ENCODE assay signal across 19 cellular contexts in the genomic region with DNA sequence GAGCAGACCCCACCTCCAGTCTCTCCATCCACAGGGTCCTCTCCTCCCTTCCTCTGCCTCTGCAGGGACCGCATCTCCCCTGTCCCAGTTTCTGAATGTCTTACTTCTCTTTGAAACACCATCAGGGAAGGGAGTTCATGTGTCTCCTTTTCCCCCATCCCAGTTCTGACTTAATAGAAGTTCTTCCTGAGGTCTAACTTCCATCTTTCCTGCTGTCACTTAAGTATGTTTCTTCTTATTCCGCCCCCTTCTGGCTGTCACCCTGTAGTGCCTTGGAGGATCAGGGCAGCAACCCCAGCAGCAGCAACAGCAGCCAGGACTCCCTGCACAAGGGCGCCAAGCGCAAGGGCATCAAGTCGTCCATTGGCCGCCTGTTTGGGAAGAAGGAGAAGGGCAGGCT.
A peak's percentile ranks its signal among the peaks of the same experiment; 100 is the strongest.
DNase-seq lines count a peak whose midpoint lies in the region; ATAC-seq and TF ChIP-seq lines count a peak whose summit lies in the region.
"Had no signal": no experiment of that assay in that cellular context is flagged by ENCODE, and none has a peak within 500 bp of the region (broad histone marks: within the 10 kb centered on the region; RNA-seq: fewer than 3 reads in every experiment).

No MANE protein-coding gene starts in this region.

- DNase-seq in ELR (ENCODE audit: low read depth) (peak; percentile 18), HL-60 (ENCODE audit: low read depth in 1 of 2, low spot score in 1 of 2) (no peak), astrocyte of the spinal cord (ENCODE audit: low read depth, low spot score) (no peak), NCI-H1930 (lab: John Stamatoyannopoulos, UW) (no peak)
- DNase-seq in effector CD4-positive, alpha-beta T cell = no peak
- DNase-seq: activated CD4-positive, alpha-beta T cell treated with anti-CD3 and anti-CD28 coated beads for 48 hours; activated T-cell treated with anti-CD3 and anti-CD28 coated beads, Interleukin-2, amount 50 U/mL, for 1 hour; central memory CD4-positive, alpha-beta T cell; gastrocnemius medialis; NCI-H2029 treated with DMSO at 0.1 percent for 48 hours; NCI-H748 treated with DMSO at 0.1 percent for 48 hours; stimulated activated naive CD8-positive, alpha-beta T cell treated with anti-CD3 and anti-CD28 coated beads, Interleukin-15, Interleukin-2, amounts not matched to agents 100 U/mL and 50 U/mL, for 24 hours; T-helper 17 cell had no signal

- H3K4me1 Mint-ChIP-seq in nephron = peaks cover 67% of the 10 kb centered on the region

- H3K27ac ChIP-seq in HL-60 (replicated peaks) = peak overlapping the region; percentile 81
- H3K27ac ChIP-seq: gastrocnemius medialis, parathyroid adenoma, RWPE1, spleen had no signal

- H3K4me3 ChIP-seq in HL-60 (replicated peaks; ENCODE audit: insufficient read depth, low read length) (no peak overlapping the region), astrocyte of the spinal cord (ENCODE audit: low read depth, low read length) (no peak overlapping the region)
- H3K4me3 ChIP-seq: gastrocnemius medialis, spleen had no signal

- no peaks in the 10 kb centered on the region for H3K27me3 ChIP-seq in HL-60 (ENCODE audit: insufficient read depth, poor library complexity, severe bottlenecking)
- H3K27me3 ChIP-seq: gastrocnemius medialis had no signal

- TF ChIP-seq CTCF in HL-60 (IDR thresholded peaks at IDR 0.05; ENCODE audit: insufficient read depth, low read length) (no peak), astrocyte of the spinal cord (IDR thresholded peaks at IDR 0.05; ENCODE audit: low read depth, low read length) (peak; percentile 16), nephron (IDR thresholded peaks at IDR 0.05; ENCODE audit: unreplicated experiment in 3 of 3) (no peak)

- peaks cover 28% of the 10 kb centered on the region for H3K36me3 Mint-ChIP-seq in nephron (ENCODE audit: low read depth)

- no peaks in the 10 kb centered on the region for H3K27me3 Mint-ChIP-seq in nephron (ENCODE audit: low read depth)

- H3K9me3 Mint-ChIP-seq in nephron = no peaks in the 10 kb centered on the region

- in situ Hi-C loops in astrocyte of the spinal cord (cut with HindIII; ENCODE audit: low sequenced_read_pairs) = no loop called here

- no peak for ATAC-seq in HG02970 (IDR thresholded peaks at IDR 0.05; ENCODE audit: low FRiP score, unreplicated experiment)
- ATAC-seq in GM18511 (IDR thresholded peaks at IDR 0.05; ENCODE audit: unreplicated experiment) = no peak
- ATAC-seq: gastrocnemius medialis; stimulated activated naive CD8-positive, alpha-beta T cell treated with anti-CD3 and anti-CD28 coated beads, Interleukin-15, Interleukin-2, amounts not matched to agents 100 U/mL and 50 U/mL, for 24 hours; T-helper 17 cell had no signal

- H3K27ac Mint-ChIP-seq in nephron = peak overlapping the region; percentile 19 to 91 (median 75)

- H3K4me3 Mint-ChIP-seq in nephron = no peak overlapping the region
- H3K4me3 Mint-ChIP-seq: T-helper 17 cell had no signal
